Comparison of ENCODE assay signal across 8 cellular contexts in genomic region chr1:28882009-28882628, GRCh38. TPM values are rescaled to one million over a fixed set of nuclear protein-coding genes. Genes with fewer than 3 reads are reported as not detected.
DNase-seq lines count a peak whose midpoint lies in the region; ATAC-seq and TF ChIP-seq lines count a peak whose summit lies in the region.

No MANE protein-coding gene starts in this region.

- ATAC-seq in lower lobe of right lung, result peak; percentile 73 to 81
- no peak for ATAC-seq in HG03175 (IDR thresholded peaks at IDR 0.05; ENCODE audit: unreplicated experiment)

- no peaks in the 10 kb centered on the region for H3K9me3 ChIP-seq in lower lobe of right lung

- H3K27ac ChIP-seq in lower lobe of right lung, result peak overlapping the region; percentile 33

- intact Hi-C loops in lower lobe of right lung (cut with DNase I), result loop anchor here (5.0 to 10.0 kb wide), 2 partner anchors 150 to 313 kb away; no protein-coding TSS in a partner anchor

- H3K4me1 ChIP-seq in lower lobe of right lung, result peaks cover 38% of the 10 kb centered on the region

- peak; percentile 87 for DNase-seq in CMK (ENCODE audit: low read depth)
- peak; percentile 68 for DNase-seq in HS-5 (ENCODE audit: low read depth)
- DNase-seq in NCI-H82 (lab: John Stamatoyannopoulos, UW), result peak; percentile 96
- peak; percentile 85 to 89 for DNase-seq in activated CD4-positive, alpha-beta T cell treated with anti-CD3 and anti-CD28 coated beads, Interleukin-2, amount 50 U/mL, for 48 hours
- peak; percentile 56 to 79 for DNase-seq in dermis microvascular lymphatic vessel endothelial cell (ENCODE audit: low read depth in 2 of 2)
- peak; percentile 87 for DNase-seq in lower lobe of right lung
- peak; percentile 49 for DNase-seq in stimulated activated CD8-positive, alpha-beta memory T cell treated with anti-CD3 and anti-CD28 coated beads, Interleukin-12 subunit alpha, Interleukin-12 subunit beta, amount 100 ng/mL, for 24 hours (ENCODE audit: extremely low read depth)

- TF ChIP-seq CTCF in lower lobe of right lung (IDR thresholded peaks at IDR 0.05), result peak; percentile 93

- no peaks in the 10 kb centered on the region for H3K36me3 ChIP-seq in lower lobe of right lung

- H3K4me3 ChIP-seq in lower lobe of right lung, result no peak overlapping the region

- no peaks in the 10 kb centered on the region for H3K27me3 ChIP-seq in lower lobe of right lung (ENCODE audit: low read depth)

RNA-seq across cellular contexts. Expression of gene EPB41, which starts 32.2 kb away (rescaled TPM):
- total RNA-seq in dermis microvascular lymphatic vessel endothelial cell (16.0 and 19.5 TPM in 2 replicates), lower lobe of right lung (58.6 TPM)
